ENCODE assay signal across 1 cellular context in the genomic region with DNA sequence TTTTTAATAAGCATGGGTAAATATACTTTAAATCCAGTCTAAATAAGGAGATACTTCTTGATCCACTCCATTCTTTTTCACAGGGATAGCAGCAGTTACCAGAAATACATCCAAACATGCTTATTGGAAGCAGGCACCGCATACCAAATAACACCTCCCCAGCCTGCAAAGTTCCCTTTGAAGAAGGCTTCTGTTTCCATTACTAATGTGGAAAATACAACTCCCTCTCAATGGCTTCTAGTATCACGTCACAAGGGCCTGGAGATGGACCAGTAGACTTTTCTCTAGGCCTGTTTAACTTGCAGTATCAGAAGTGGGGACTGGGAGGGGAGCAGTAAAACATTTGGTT.
TF ChIP-seq lines count a peak whose summit lies in the region.

No MANE protein-coding gene starts in this region.

TF ChIP-seq in HCT116, 20 proteins besides CTCF, POLR2A, EP300 and RAD21 (continued from another document):
- TF ChIP-seq ELF1 (IDR thresholded peaks at IDR 0.05; ENCODE audit: borderline replicate concordance, low read depth) (no peak), CBX3 (IDR thresholded peaks at IDR 0.05; ENCODE audit: low read depth) (no peak), EZH2phosphoT487 (IDR thresholded peaks at IDR 0.05; ENCODE audit: borderline replicate concordance) (no peak), SP1 (IDR thresholded peaks at IDR 0.05; ENCODE audit: low read depth) (no peak)
- TF ChIP-seq, protein P1, sequence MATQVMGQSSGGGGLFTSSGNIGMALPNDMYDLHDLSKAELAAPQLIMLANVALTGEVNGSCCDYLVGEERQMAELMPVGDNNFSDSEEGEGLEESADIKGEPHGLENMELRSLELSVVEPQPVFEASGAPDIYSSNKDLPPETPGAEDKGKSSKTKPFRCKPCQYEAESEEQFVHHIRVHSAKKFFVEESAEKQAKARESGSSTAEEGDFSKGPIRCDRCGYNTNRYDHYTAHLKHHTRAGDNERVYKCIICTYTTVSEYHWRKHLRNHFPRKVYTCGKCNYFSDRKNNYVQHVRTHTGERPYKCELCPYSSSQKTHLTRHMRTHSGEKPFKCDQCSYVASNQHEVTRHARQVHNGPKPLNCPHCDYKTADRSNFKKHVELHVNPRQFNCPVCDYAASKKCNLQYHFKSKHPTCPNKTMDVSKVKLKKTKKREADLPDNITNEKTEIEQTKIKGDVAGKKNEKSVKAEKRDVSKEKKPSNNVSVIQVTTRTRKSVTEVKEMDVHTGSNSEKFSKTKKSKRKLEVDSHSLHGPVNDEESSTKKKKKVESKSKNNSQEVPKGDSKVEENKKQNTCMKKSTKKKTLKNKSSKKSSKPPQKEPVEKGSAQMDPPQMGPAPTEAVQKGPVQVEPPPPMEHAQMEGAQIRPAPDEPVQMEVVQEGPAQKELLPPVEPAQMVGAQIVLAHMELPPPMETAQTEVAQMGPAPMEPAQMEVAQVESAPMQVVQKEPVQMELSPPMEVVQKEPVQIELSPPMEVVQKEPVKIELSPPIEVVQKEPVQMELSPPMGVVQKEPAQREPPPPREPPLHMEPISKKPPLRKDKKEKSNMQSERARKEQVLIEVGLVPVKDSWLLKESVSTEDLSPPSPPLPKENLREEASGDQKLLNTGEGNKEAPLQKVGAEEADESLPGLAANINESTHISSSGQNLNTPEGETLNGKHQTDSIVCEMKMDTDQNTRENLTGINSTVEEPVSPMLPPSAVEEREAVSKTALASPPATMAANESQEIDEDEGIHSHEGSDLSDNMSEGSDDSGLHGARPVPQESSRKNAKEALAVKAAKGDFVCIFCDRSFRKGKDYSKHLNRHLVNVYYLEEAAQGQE (IDR thresholded peaks at IDR 0.05; ENCODE audit: low read depth), result no peak
- TF ChIP-seq, protein P2, sequence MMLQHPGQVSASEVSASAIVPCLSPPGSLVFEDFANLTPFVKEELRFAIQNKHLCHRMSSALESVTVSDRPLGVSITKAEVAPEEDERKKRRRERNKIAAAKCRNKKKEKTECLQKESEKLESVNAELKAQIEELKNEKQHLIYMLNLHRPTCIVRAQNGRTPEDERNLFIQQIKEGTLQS (IDR thresholded peaks at IDR 0.05), result no peak
TF ChIP-seq in HCT116: peak in this region for 0.
